In genomic region chr2:7857904-7858303, GRCh38 we compare ENCODE assay signal across 19 cellular contexts.
DNase-seq lines count a peak whose midpoint lies in the region; TF ChIP-seq lines count a peak whose summit lies in the region.
"Had no signal": no experiment of that assay in that cellular context is flagged by ENCODE, and none has a peak within 500 bp of the region (broad histone marks: within the 10 kb centered on the region; RNA-seq: fewer than 3 reads in every experiment).

No MANE protein-coding gene starts in this region.

- peak overlapping the region; percentile 81 for H3K27ac Mint-ChIP-seq in activated T-helper 2 cell treated with anti-CD3 and anti-CD28 coated beads, Interferon-gamma antibody, Interleukin-2, Interleukin-4, amounts not matched to agents 10 μg/mL and 5 μg/mL and 100 μg/mL, durations not matched to agents 14 hours and 24 hours and 36 hours
- no peak overlapping the region for H3K27ac Mint-ChIP-seq in activated T-cell treated with anti-CD3 and anti-CD28 coated beads, Interleukin-2, amount 50 U/mL, for 24 hours
- H3K27ac Mint-ChIP-seq: T-helper 17 cell had no signal

- H3K4me3 Mint-ChIP-seq in activated T-helper 2 cell treated with anti-CD3 and anti-CD28 coated beads, Interferon-gamma antibody, Interleukin-2, Interleukin-4, amounts not matched to agents 10 μg/mL and 5 μg/mL and 100 μg/mL, durations not matched to agents 14 hours and 24 hours and 36 hours (ENCODE audit: low read depth), result no peak overlapping the region
- no peak overlapping the region for H3K4me3 Mint-ChIP-seq in activated T-cell treated with anti-CD3 and anti-CD28 coated beads, Interleukin-2, amount 50 U/mL, for 24 hours
- H3K4me3 Mint-ChIP-seq: naive thymus-derived CD8-positive, alpha-beta T cell; T-helper 17 cell had no signal

- H3K27me3 ChIP-seq in BJ (ENCODE audit: control insufficient read depth, insufficient read depth, low read length), result no peaks in the 10 kb centered on the region

- POLR2A ChIA-PET in BJ (lab: Charles Lee), result no interaction called here

- H3K4me3 ChIP-seq in BJ (ENCODE audit: low read depth, low read length), result no peak overlapping the region
- H3K4me3 ChIP-seq in fibroblast of the aortic adventitia (ENCODE audit: low read depth, low read length), result no peak overlapping the region
- H3K4me3 ChIP-seq: skin epidermis, thoracic aorta had no signal

- no peak for TF ChIP-seq CTCF in BJ (IDR thresholded peaks at IDR 0.05; ENCODE audit: insufficient read depth, low read depth, low read length)
- no peak for TF ChIP-seq CTCF in fibroblast of the aortic adventitia (IDR thresholded peaks at IDR 0.05; ENCODE audit: insufficient read depth, low read length)

- peaks cover 9% of the 10 kb centered on the region for H3K9me3 Mint-ChIP-seq in activated T-helper 2 cell treated with anti-CD3 and anti-CD28 coated beads, Interferon-gamma antibody, Interleukin-2, Interleukin-4, amounts not matched to agents 10 μg/mL and 5 μg/mL and 100 μg/mL, durations not matched to agents 14 hours and 24 hours and 36 hours
- H3K9me3 Mint-ChIP-seq in activated T-cell treated with anti-CD3 and anti-CD28 coated beads, Interleukin-2, amount 50 U/mL, for 24 hours, result no peaks in the 10 kb centered on the region
- H3K9me3 Mint-ChIP-seq: naive thymus-derived CD8-positive, alpha-beta T cell had no signal

- H3K27me3 Mint-ChIP-seq in activated T-helper 2 cell treated with anti-CD3 and anti-CD28 coated beads, Interferon-gamma antibody, Interleukin-2, Interleukin-4, amounts not matched to agents 10 μg/mL and 5 μg/mL and 100 μg/mL, durations not matched to agents 14 hours and 24 hours and 36 hours (ENCODE audit: low read depth), result no peaks in the 10 kb centered on the region
- H3K27me3 Mint-ChIP-seq in activated T-cell treated with anti-CD3 and anti-CD28 coated beads, Interleukin-2, amount 50 U/mL, for 24 hours, result no peaks in the 10 kb centered on the region

- H3K4me1 Mint-ChIP-seq in activated T-helper 2 cell treated with anti-CD3 and anti-CD28 coated beads, Interferon-gamma antibody, Interleukin-2, Interleukin-4, amounts not matched to agents 10 μg/mL and 5 μg/mL and 100 μg/mL, durations not matched to agents 14 hours and 24 hours and 36 hours (ENCODE audit: low read depth), result peaks cover 34% of the 10 kb centered on the region
- peaks cover 14% of the 10 kb centered on the region for H3K4me1 Mint-ChIP-seq in activated T-cell treated with anti-CD3 and anti-CD28 coated beads, Interleukin-2, amount 50 U/mL, for 24 hours (ENCODE audit: low read depth)

- H3K36me3 Mint-ChIP-seq in activated T-helper 2 cell treated with anti-CD3 and anti-CD28 coated beads, Interferon-gamma antibody, Interleukin-2, Interleukin-4, amounts not matched to agents 10 μg/mL and 5 μg/mL and 100 μg/mL, durations not matched to agents 14 hours and 24 hours and 36 hours (ENCODE audit: low read depth), result peaks cover 10% of the 10 kb centered on the region
- H3K36me3 Mint-ChIP-seq in activated T-cell treated with anti-CD3 and anti-CD28 coated beads, Interleukin-2, amount 50 U/mL, for 24 hours (ENCODE audit: low read depth), result no peaks in the 10 kb centered on the region
- H3K36me3 Mint-ChIP-seq: naive thymus-derived CD8-positive, alpha-beta T cell had no signal

- intact Hi-C loops in activated T-helper 2 cell treated with anti-CD3 and anti-CD28 coated beads, Interferon-gamma antibody, Interleukin-2, Interleukin-4, amounts not matched to agents 10 μg/mL and 5 μg/mL and 100 μg/mL, durations not matched to agents 14 hours and 24 hours and 36 hours (cut with micrococcal nuclease), result loop anchor here (1.0 to 10.0 kb wide), 2 partner anchors 10 to 377 kb away; no protein-coding TSS in a partner anchor

- H3K36me3 ChIP-seq in BJ (ENCODE audit: control insufficient read depth, insufficient read depth, low read length), result no peaks in the 10 kb centered on the region
- H3K36me3 ChIP-seq: thoracic aorta had no signal

- CTCF ChIA-PET in BJ (lab: Yijun Ruan, JAX), result interaction anchor here (0.7 kb wide), 1 partner anchor 1143 kb away, joined by 3 read pairs; no protein-coding TSS in a partner anchor

- DNase-seq in BJ (ENCODE audit: low read depth), result peak; percentile 56
- DNase-seq in HPDE6-E6E7 (ENCODE audit: extremely low spot score), result peak; percentile 42
- no peak for DNase-seq in activated T-helper 2 cell treated with anti-CD3 and anti-CD28 coated beads, Interferon-gamma antibody, Interleukin-2, Interleukin-4, amounts not matched to agents 10 μg/mL and 5 μg/mL and 100 μg/mL, durations not matched to agents 14 hours and 24 hours and 36 hours (ENCODE audit: low spot score)
- DNase-seq in fibroblast of the aortic adventitia (ENCODE audit: low read depth), result peak; percentile 35
- DNase-seq in A172 (ENCODE audit: low spot score), result no peak
- no peak for DNase-seq in stimulated activated CD4-positive, alpha-beta T cell treated with anti-CD3 and anti-CD28 coated beads, Interleukin-15, amount 100 ng/mL, for 24 hours
- no peak for DNase-seq in activated T-cell treated with anti-CD3 and anti-CD28 coated beads, Interleukin-2, amount 50 U/mL, for 24 hours
- DNase-seq in medulla oblongata (ENCODE audit: extremely low spot score), result no peak
- DNase-seq: activated naive CD4-positive, alpha-beta T cell treated with Interleukin-2 at 50 U/mL for 16 hours; C1 segment of cervical spinal cord; cortex of kidney; HCEC 1CT; head of caudate nucleus; naive thymus-derived CD8-positive, alpha-beta T cell; posterior cingulate gyrus; SHP77 treated with DMSO at 0.1 percent for 48 hours; T-helper 17 cell had no signal

Comparison
In these comparisons a context has a peak if more than half of its experiments do, and no peak if none do; other contexts are left out.
1. DNase-seq: peak in BJ (single experiment), HPDE6-E6E7 (single experiment) and fibroblast of the aortic adventitia (single experiment); none in activated T-helper 2 cell treated with anti-CD3 and anti-CD28 coated beads, Interferon-gamma antibody, Interleukin-2, Interleukin-4, amounts not matched to agents 10 μg/mL and 5 μg/mL and 100 μg/mL, durations not matched to agents 14 hours and 24 hours and 36 hours (single experiment), A172 (single experiment), stimulated activated CD4-positive, alpha-beta T cell treated with anti-CD3 and anti-CD28 coated beads, Interleukin-15, amount 100 ng/mL, for 24 hours (single experiment), activated T-cell treated with anti-CD3 and anti-CD28 coated beads, Interleukin-2, amount 50 U/mL, for 24 hours (single experiment) and medulla oblongata (single experiment).